36 cellular contexts compared by ENCODE assay signal in the genomic region with DNA sequence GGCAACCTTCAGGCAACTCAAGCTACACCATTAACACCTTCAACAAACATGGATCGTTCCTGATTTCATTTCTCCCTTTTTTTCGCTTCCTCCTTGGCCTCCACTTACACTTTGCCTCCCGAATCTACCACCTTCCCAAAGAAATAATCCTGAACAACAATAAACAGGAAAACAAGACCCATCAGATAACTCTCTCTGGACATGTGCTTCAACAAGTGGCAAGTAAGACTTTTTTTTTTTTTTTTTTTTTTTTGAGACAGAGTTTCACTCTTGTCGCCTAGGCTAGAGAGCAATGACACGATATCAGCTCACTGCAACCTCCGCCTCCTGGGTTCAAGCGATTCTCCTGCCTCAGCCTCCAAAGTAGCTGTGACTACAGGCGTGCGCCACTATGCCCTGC. TPM values are rescaled to one million over a fixed set of nuclear protein-coding genes. Genes with fewer than 3 reads are reported as not detected.
"Had no signal": no experiment of that assay in that cellular context is flagged by ENCODE, and none has a peak within 500 bp of the region (broad histone marks: within the 10 kb centered on the region; RNA-seq: fewer than 3 reads in every experiment).

No MANE protein-coding gene starts in this region.

- H3K9me3 ChIP-seq: adrenal gland, body of pancreas had no signal

- H3K4me1 Mint-ChIP-seq: activated B cell treated with CpG ODN at 0.5 μM for 24 hours; activated CD4-positive, alpha-beta T cell treated with anti-CD3 and anti-CD28 coated beads, Interleukin-2, amount 10 ng/mL, durations not matched to agents 24 days and 14 days; activated naive CD8-positive, alpha-beta T cell treated with anti-CD3 and anti-CD28 coated beads for 36 hours; activated T-helper 17 cell treated with anti-CD3 and anti-CD28 coated beads, Interleukin-2, amount 50 U/mL, for 72 hours; central memory CD8-positive, alpha-beta T cell; T-cell; T-helper 17 cell had no signal

- H3K4me3 Mint-ChIP-seq: activated B cell treated with CpG ODN at 0.5 μM for 24 hours; activated CD4-positive, alpha-beta memory T cell treated with anti-CD3 and anti-CD28 coated beads for 36 hours; activated CD4-positive, alpha-beta T cell treated with anti-CD3 and anti-CD28 coated beads, Interleukin-2, amount 10 ng/mL, durations not matched to agents 24 days and 14 days; activated CD8-positive, alpha-beta T cell treated with anti-CD3 and anti-CD28 coated beads for 36 hours; activated naive CD4-positive, alpha-beta T cell treated with anti-CD3 and anti-CD28 coated beads for 36 hours; activated naive CD8-positive, alpha-beta T cell treated with anti-CD3 and anti-CD28 coated beads for 36 hours; activated T-cell treated with anti-CD3 and anti-CD28 coated beads, Interleukin-2, amount 50 U/mL, for 4 hours; activated T-cell treated with anti-CD3 and anti-CD28 coated beads, Interleukin-2, amount 50 U/mL, for 72 hours; activated T-helper 1 cell treated with anti-CD3 and anti-CD28 coated beads, Interleukin-12 subunit alpha, Interleukin-12 subunit beta, Interleukin-2, Interleukin-4 antibody, amounts not matched to agents 30 ng/mL and 10 ng/mL and 1 ng/mL, durations not matched to agents 14 hours and 24 hours and 36 hours; activated T-helper 17 cell treated with anti-CD3 and anti-CD28 coated beads, Interleukin-2, amount 50 U/mL, for 72 hours; central memory CD8-positive, alpha-beta T cell; T-cell; T-helper 17 cell had no signal

- H3K4me3 ChIP-seq: adrenal gland, body of pancreas, cardiac muscle cell had no signal

- H3K27ac Mint-ChIP-seq: activated B cell treated with CpG ODN at 0.5 μM for 24 hours; activated CD4-positive, alpha-beta memory T cell treated with anti-CD3 and anti-CD28 coated beads for 36 hours; activated CD4-positive, alpha-beta T cell treated with anti-CD3 and anti-CD28 coated beads, Interleukin-2, amount 10 ng/mL, durations not matched to agents 24 days and 14 days; activated CD8-positive, alpha-beta T cell treated with anti-CD3 and anti-CD28 coated beads for 36 hours; activated naive CD4-positive, alpha-beta T cell treated with anti-CD3 and anti-CD28 coated beads for 36 hours; activated naive CD4-positive, alpha-beta T cell treated with anti-CD3 and anti-CD28 coated beads, Interleukin-2, amount 50 U/mL, for 72 hours; activated naive CD8-positive, alpha-beta T cell treated with anti-CD3 and anti-CD28 coated beads for 36 hours; activated T-cell treated with anti-CD3 and anti-CD28 coated beads, Interleukin-2, amount 50 U/mL, for 72 hours; activated T-helper 1 cell treated with anti-CD3 and anti-CD28 coated beads, Interleukin-12 subunit alpha, Interleukin-12 subunit beta, Interleukin-2, Interleukin-4 antibody, amounts not matched to agents 30 ng/mL and 10 ng/mL and 1 ng/mL, durations not matched to agents 14 hours and 24 hours and 36 hours; activated T-helper 17 cell treated with anti-CD3 and anti-CD28 coated beads, Interleukin-2, amount 50 U/mL, for 72 hours; T-cell; T-helper 17 cell had no signal

- ATAC-seq: activated CD8-positive, alpha-beta T cell treated with anti-CD3 and anti-CD28 coated beads for 36 hours; activated naive CD4-positive, alpha-beta T cell treated with anti-CD3 and anti-CD28 coated beads, Interleukin-2, amount 50 U/mL, for 72 hours; activated T-cell treated with anti-CD3 and anti-CD28 coated beads, Interleukin-2, amount 50 U/mL, for 4 hours; activated T-cell treated with anti-CD3 and anti-CD28 coated beads, Interleukin-2, amount 50 U/mL, for 72 hours; activated T-helper 17 cell treated with anti-CD3 and anti-CD28 coated beads, Interleukin-2, amount 50 U/mL, for 72 hours; body of pancreas; T-cell; T-helper 17 cell had no signal

- H3K27ac ChIP-seq: body of pancreas, VCaP had no signal

- H3K27me3 Mint-ChIP-seq: activated CD4-positive, alpha-beta memory T cell treated with anti-CD3 and anti-CD28 coated beads for 36 hours; activated CD8-positive, alpha-beta T cell treated with anti-CD3 and anti-CD28 coated beads for 36 hours had no signal

- H3K4me1 ChIP-seq: body of pancreas had no signal

- H3K36me3 Mint-ChIP-seq: activated CD4-positive, alpha-beta memory T cell treated with anti-CD3 and anti-CD28 coated beads for 36 hours; activated naive CD4-positive, alpha-beta T cell treated with anti-CD3 and anti-CD28 coated beads, Interleukin-2, amount 50 U/mL, for 72 hours; activated naive CD8-positive, alpha-beta T cell treated with anti-CD3 and anti-CD28 coated beads for 36 hours; T-cell had no signal

- H3K9me3 Mint-ChIP-seq: activated B cell treated with CpG ODN at 0.5 μM for 24 hours; activated CD4-positive, alpha-beta memory T cell treated with anti-CD3 and anti-CD28 coated beads for 36 hours; activated CD4-positive, alpha-beta T cell treated with anti-CD3 and anti-CD28 coated beads, Interleukin-2, amount 10 ng/mL, durations not matched to agents 24 days and 14 days; activated CD8-positive, alpha-beta T cell treated with anti-CD3 and anti-CD28 coated beads for 36 hours; activated naive CD4-positive, alpha-beta T cell treated with anti-CD3 and anti-CD28 coated beads for 36 hours; activated naive CD4-positive, alpha-beta T cell treated with anti-CD3 and anti-CD28 coated beads, Interleukin-2, amount 50 U/mL, for 72 hours; activated naive CD8-positive, alpha-beta T cell treated with anti-CD3 and anti-CD28 coated beads for 36 hours; activated T-cell treated with anti-CD3 and anti-CD28 coated beads, Interleukin-2, amount 50 U/mL, for 4 hours; activated T-cell treated with anti-CD3 and anti-CD28 coated beads, Interleukin-2, amount 50 U/mL, for 72 hours; activated T-helper 1 cell treated with anti-CD3 and anti-CD28 coated beads, Interleukin-12 subunit alpha, Interleukin-12 subunit beta, Interleukin-2, Interleukin-4 antibody, amounts not matched to agents 30 ng/mL and 10 ng/mL and 1 ng/mL, durations not matched to agents 14 hours and 24 hours and 36 hours; activated T-helper 17 cell treated with anti-CD3 and anti-CD28 coated beads, Interleukin-2, amount 50 U/mL, for 72 hours; T-cell had no signal

- H3K27me3 ChIP-seq: adrenal gland, body of pancreas, cardiac muscle cell had no signal

- DNase-seq: activated B cell treated with CpG ODN at 0.5 μM for 24 hours; activated CD4-positive, alpha-beta memory T cell treated with anti-CD3 and anti-CD28 coated beads for 36 hours; activated CD4-positive, alpha-beta T cell treated with anti-CD3 and anti-CD28 coated beads for 4 hours; activated CD4-positive, alpha-beta T cell treated with anti-CD3 and anti-CD28 coated beads, Interleukin-2, amount 10 ng/mL, durations not matched to agents 24 days and 14 days; activated CD4-positive, alpha-beta T cell treated with anti-CD3 and anti-CD28 coated beads, Interleukin-2, amount 50 U/mL, for 1 hour; activated CD4-positive, alpha-beta T cell treated with anti-CD3 and anti-CD28 coated beads, Interleukin-2, amount 50 U/mL, for 4 hours; activated CD4-positive, CD25-positive, alpha-beta regulatory T cell treated with anti-CD3 and anti-CD28 coated beads, Interleukin-2, amount 50 U/mL, for 72 hours; activated CD8-positive, alpha-beta memory T cell treated with anti-CD3 and anti-CD28 coated beads, Interleukin-2, amount 50 U/mL, for 4 hours; activated CD8-positive, alpha-beta T cell treated with anti-CD3 and anti-CD28 coated beads for 36 hours; activated effector memory CD4-positive, alpha-beta T cell treated with anti-CD3 and anti-CD28 coated beads, Interleukin-2, amount 50 U/mL, for 16 hours; activated gamma-delta T cell treated with Interleukin-2 at 50 U/mL for 16 hours; activated naive CD4-positive, alpha-beta T cell; activated naive CD4-positive, alpha-beta T cell treated with anti-CD3 and anti-CD28 coated beads for 36 hours; activated naive CD4-positive, alpha-beta T cell treated with anti-CD3 and anti-CD28 coated beads, Interleukin-2, amount 50 U/mL, for 16 hours; activated naive CD8-positive, alpha-beta T cell treated with anti-CD3 and anti-CD28 coated beads for 36 hours; activated T-cell treated with anti-CD3 and anti-CD28 coated beads for 4 hours; activated T-cell treated with anti-CD3 and anti-CD28 coated beads, Interleukin-2, amount 50 U/mL, for 1 hour; activated T-cell treated with anti-CD3 and anti-CD28 coated beads, Interleukin-2, amount 50 U/mL, for 4 hours; activated T-cell treated with anti-CD3 and anti-CD28 coated beads, Interleukin-2, amount 50 U/mL, for 72 hours; adrenal gland; amniotic stem cell; aorta; body of pancreas; caudate nucleus; cerebellar nuclear complex; T-cell; T-helper 17 cell had no signal

RNA-seq across cellular contexts. Expression of gene ZNF521, which starts 35.3 kb away (rescaled TPM):
- total RNA-seq: activated CD4-positive, alpha-beta memory T cell treated with anti-CD3 and anti-CD28 coated beads for 36 hours; activated CD4-positive, alpha-beta T cell treated with anti-CD3 and anti-CD28 coated beads, Interleukin-2, amount 10 ng/mL, durations not matched to agents 24 days and 14 days; activated CD8-positive, alpha-beta memory T cell treated with anti-CD3 and anti-CD28 coated beads for 36 hours; activated CD8-positive, alpha-beta T cell treated with anti-CD3 and anti-CD28 coated beads for 36 hours; activated naive CD4-positive, alpha-beta T cell treated with anti-CD3 and anti-CD28 coated beads for 36 hours; activated naive CD4-positive, alpha-beta T cell treated with anti-CD3 and anti-CD28 coated beads, Interleukin-2, amount 50 U/mL, for 72 hours; activated naive CD8-positive, alpha-beta T cell treated with anti-CD3 and anti-CD28 coated beads for 36 hours; activated T-cell treated with anti-CD3 and anti-CD28 coated beads, Interleukin-2, amount 50 U/mL, for 72 hours; activated T-helper 1 cell treated with anti-CD3 and anti-CD28 coated beads, Interleukin-12 subunit alpha, Interleukin-12 subunit beta, Interleukin-2, Interleukin-4 antibody, amounts not matched to agents 30 ng/mL and 10 ng/mL and 1 ng/mL, durations not matched to agents 14 hours and 24 hours and 36 hours; activated T-helper 17 cell treated with anti-CD3 and anti-CD28 coated beads, Interleukin-2, amount 50 U/mL, for 72 hours; T-helper 1 cell treated with Interleukin-12 subunit alpha and Interleukin-12 subunit beta and Interleukin-4 antibody, amounts not matched to agents 30 ng/mL and 1 ng/mL, for 36 hours; T-helper 2 cell treated with Interferon-gamma antibody and Interleukin-4, amounts not matched to agents 100 ng/mL and 5 ng/mL, for 36 hours had no signal
